In genomic region chr5:81520769-81521168, GRCh38 we compare ENCODE assay signal across 3 cellular contexts.
TF ChIP-seq lines count a peak whose summit lies in the region.

No MANE protein-coding gene starts in this region.

TF ChIP-seq in A549, 52 proteins besides CTCF, POLR2A, EP300 and RAD21:
- TF ChIP-seq MAFK (IDR thresholded peaks at IDR 0.05; ENCODE audit: partially characterized antibody) (peak; percentile 54), MYC (IDR thresholded peaks at IDR 0.05; ENCODE audit: borderline replicate concordance, low read length) (no peak)

TF ChIP-seq in IMR-90, 13 proteins besides CTCF, POLR2A, EP300 and RAD21:
- no peak for TF ChIP-seq FOS (IDR thresholded peaks at IDR 0.05; ENCODE audit: low read depth, low read length)
- peak; percentile 73 for TF ChIP-seq MAFK (IDR thresholded peaks at IDR 0.05; ENCODE audit: low read depth, low read length)
- TF ChIP-seq USF2 (IDR thresholded peaks at IDR 0.05; ENCODE audit: low read depth, low read length) = no peak
- TF ChIP-seq RFX5 (IDR thresholded peaks at IDR 0.05; ENCODE audit: low read depth, low read length) = no peak
- TF ChIP-seq ELK1 (IDR thresholded peaks at IDR 0.05; ENCODE audit: borderline replicate concordance, low read depth, low read length) = no peak
- TF ChIP-seq CEBPB (IDR thresholded peaks at IDR 0.05; ENCODE audit: low read depth, low read length) = no peak
- no peak for TF ChIP-seq MXI1 (IDR thresholded peaks at IDR 0.05; ENCODE audit: borderline replicate concordance, low read depth, low read length)
- no peak for TF ChIP-seq NFE2L2 (IDR thresholded peaks at IDR 0.05; ENCODE audit: low read depth, low read length)

TF ChIP-seq in K562, 482 proteins besides CTCF, POLR2A, EP300 and RAD21:
- no peak for TF ChIP-seq L3MBTL2 (IDR thresholded peaks at IDR 0.05)
- TF ChIP-seq ZNF316 (IDR thresholded peaks at IDR 0.05) = peak; percentile 82
- TF ChIP-seq ZNF778 (CRISPR knock-in tag; IDR thresholded peaks at IDR 0.05) = no peak
- no peak for TF ChIP-seq HEY1 (CRISPR knock-in tag; IDR thresholded peaks at IDR 0.05; ENCODE audit: borderline replicate concordance)
- no peak for TF ChIP-seq ZBTB26 (CRISPR knock-in tag; IDR thresholded peaks at IDR 0.05)
- TF ChIP-seq GABPB1 (CRISPR knock-in tag; IDR thresholded peaks at IDR 0.05) = no peak
- no peak for TF ChIP-seq NFE2 (IDR thresholded peaks at IDR 0.05; ENCODE audit: low read depth)
- TF ChIP-seq TEAD2 (tag; IDR thresholded peaks at IDR 0.05) = no peak
- TF ChIP-seq ADNP (tag; IDR thresholded peaks at IDR 0.05) = no peak
- TF ChIP-seq MAFG (tag; conservative IDR thresholded peaks at IDR 0.05) = 0 out of 2 replicates have a peak, but pooled peaks have one; percentile 6
- TF ChIP-seq GTF2B (IDR thresholded peaks at IDR 0.05; ENCODE audit: extremely low read depth, insufficient read length) = no peak
- TF ChIP-seq ARID1B (IDR thresholded peaks at IDR 0.05) = no peak
- no peak for TF ChIP-seq KHSRP (IDR thresholded peaks at IDR 0.05)
- TF ChIP-seq ZNF699 (CRISPR knock-in tag; IDR thresholded peaks at IDR 0.05; ENCODE audit: insufficient replicate concordance) = no peak
- 0 out of 2 replicates have a peak, but pooled peaks have one; percentile 12 for TF ChIP-seq MAFF (IDR thresholded peaks at IDR 0.05; ENCODE audit: low read length)
- TF ChIP-seq ZNF431 (CRISPR knock-in tag; IDR thresholded peaks at IDR 0.05) = no peak
- peak; percentile 52 for TF ChIP-seq C11orf30 (IDR thresholded peaks at IDR 0.05; ENCODE audit: low read depth)
- TF ChIP-seq ZNF444 (CRISPR knock-in tag; IDR thresholded peaks at IDR 0.05) = no peak
- no peak for TF ChIP-seq U2AF1 (optimal IDR thresholded peaks at IDR 0.05; ENCODE audit: low read depth, low read length)
- no peak for TF ChIP-seq ZBTB17 (CRISPR knock-in tag; IDR thresholded peaks at IDR 0.05)
- TF ChIP-seq ILK (tag; IDR thresholded peaks at IDR 0.05; ENCODE audit: borderline replicate concordance, low read depth) = no peak
